12 cellular contexts compared by ENCODE assay signal in the genomic region with DNA sequence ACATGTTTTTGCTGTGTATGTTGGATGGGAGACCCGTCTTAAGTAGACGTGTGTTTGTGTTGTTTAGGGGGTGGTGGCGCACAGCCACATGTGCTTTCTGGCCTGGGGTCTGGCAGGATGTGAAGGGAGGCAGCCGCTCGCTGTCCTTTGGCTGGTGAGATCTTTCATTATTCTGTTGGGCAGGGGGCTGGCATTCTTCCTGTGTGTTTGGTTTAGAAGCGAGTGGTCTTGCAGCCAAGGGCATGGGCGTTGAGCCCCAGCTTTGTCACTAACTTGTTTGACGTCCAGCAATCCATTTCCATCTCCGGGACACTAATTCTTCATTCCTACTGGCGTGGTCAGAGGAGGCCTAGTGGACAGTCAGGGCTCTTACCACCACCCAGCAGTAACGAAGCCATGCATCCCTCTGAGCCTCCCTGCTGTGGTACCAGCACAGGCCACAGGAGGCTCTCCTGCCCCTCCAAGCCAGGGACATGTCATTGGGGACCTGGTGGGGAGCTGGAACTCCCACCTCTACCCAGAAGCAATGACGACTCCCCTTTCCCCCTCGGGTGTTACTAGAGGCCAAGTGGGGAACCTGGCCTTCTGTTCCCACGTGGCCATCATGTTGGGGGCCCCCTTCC. TPM values are rescaled to one million over a fixed set of nuclear protein-coding genes. Genes with fewer than 3 reads are reported as not detected.
DNase-seq lines count a peak whose midpoint lies in the region; ATAC-seq, FAIRE-seq and TF ChIP-seq lines count a peak whose summit lies in the region.
"Had no signal": no experiment of that assay in that cellular context is flagged by ENCODE, and none has a peak within 500 bp of the region (broad histone marks: within the 10 kb centered on the region; RNA-seq: fewer than 3 reads in every experiment).

No MANE protein-coding gene starts in this region.

- H3F3A ChIP-seq in neural progenitor cell (ENCODE audit: low read depth): no peaks in the 10 kb centered on the region

- intact Hi-C loops in Calu3 (cut with micrococcal nuclease; ENCODE audit: unreplicated experiment) (loop anchor here (5.0 kb wide), 1 partner anchor 171 kb away; no protein-coding TSS in a partner anchor), endothelial cell of umbilical vein (cut with micrococcal nuclease) (loop anchor here (2.0 to 5.0 kb wide), 2 partner anchors 126 to 163 kb away; no protein-coding TSS in a partner anchor)

- POLR2A ChIA-PET in endothelial cell of umbilical vein (lab: Charles Lee): no interaction called here

- H3K9ac ChIP-seq in endothelial cell of umbilical vein (replicated peaks; ENCODE audit: extremely low read depth, insufficient read depth, low read length): no peak overlapping the region
- H3K9ac ChIP-seq in neural progenitor cell: no peak overlapping the region

- DNase-seq in Calu3 (no peak), endothelial cell of umbilical vein (ENCODE audit: low read depth, low spot score) (no peak), neural progenitor cell (ENCODE audit: low spot score) (peak; percentile 21), NCI-H2227 (lab: John Stamatoyannopoulos, UW; ENCODE audit: unreplicated experiment) (no peak)
- DNase-seq: activated CD8-positive, alpha-beta T cell treated with anti-CD3 and anti-CD28 coated beads, Interleukin-2, amount 10 ng/mL, durations not matched to agents 7 days and 5 days; caudate nucleus; MG63; stimulated activated naive CD4-positive, alpha-beta T cell treated with Interleukin-2 at 50 U/mL for 16 hours had no signal

- H3K4me2 ChIP-seq in endothelial cell of umbilical vein (ENCODE audit: insufficient read depth, low read length) (no peak overlapping the region), neural progenitor cell (no peak overlapping the region)

- H2AFZ ChIP-seq in endothelial cell of umbilical vein (ENCODE audit: low read depth, low read length): no peak overlapping the region
- H2AFZ ChIP-seq in neural progenitor cell (replicated peaks): no peak overlapping the region

- H3K79me2 ChIP-seq in endothelial cell of umbilical vein (ENCODE audit: control insufficient read depth, insufficient read depth, low read length) (peaks cover 3% of the 10 kb centered on the region), neural progenitor cell (ENCODE audit: low read depth) (no peaks in the 10 kb centered on the region)

- H3K36me3 Mint-ChIP-seq in Calu3 (ENCODE audit: insufficient read depth, unreplicated experiment): no peaks in the 10 kb centered on the region
- H3K36me3 Mint-ChIP-seq in neural progenitor cell: no peaks in the 10 kb centered on the region

- H3K27me3 ChIP-seq in endothelial cell of umbilical vein (ENCODE audit: control insufficient read depth in 2 of 2, insufficient read depth in 2 of 2, low read length in 2 of 2): no peaks in the 10 kb centered on the region
- no peaks in the 10 kb centered on the region for H3K27me3 ChIP-seq in neural progenitor cell
- H3K27me3 ChIP-seq: MG63 had no signal

- no peak for TF ChIP-seq POLR2A in endothelial cell of umbilical vein (IDR thresholded peaks at IDR 0.05; ENCODE audit: low read depth, low read length)

- dilution Hi-C loops in endothelial cell of umbilical vein (cut with MboI; ENCODE audit: extremely low pct_ligation_motif_present, low sequenced_read_pairs): no loop called here

- no peaks in the 10 kb centered on the region for H4K20me1 ChIP-seq in endothelial cell of umbilical vein (replicated peaks; ENCODE audit: control insufficient read depth, extremely low read depth, insufficient read depth, low read length)
- H4K20me1 ChIP-seq in neural progenitor cell (ENCODE audit: low read depth): no peaks in the 10 kb centered on the region

- H3K4me3 Mint-ChIP-seq in Calu3 (ENCODE audit: low read depth, unreplicated experiment): no peak overlapping the region
- H3K4me3 Mint-ChIP-seq in neural progenitor cell: no peak overlapping the region
- H3K4me3 Mint-ChIP-seq: activated CD8-positive, alpha-beta T cell treated with anti-CD3 and anti-CD28 coated beads, Interleukin-2, amount 10 ng/mL, durations not matched to agents 7 days and 5 days had no signal

- H3K4me1 ChIP-seq in endothelial cell of umbilical vein (ENCODE audit: control insufficient read depth, extremely low read depth, insufficient read depth, low read length) (peaks cover 13% of the 10 kb centered on the region), neural progenitor cell (peaks cover 10% of the 10 kb centered on the region)

- no TSS peak for BruUV-seq in Calu3 (replicated peaks; lab: Mats Ljungman, UMichigan)
- no TSS peak for BruUV-seq in endothelial cell of umbilical vein (replicated peaks; lab: Mats Ljungman, UMichigan)

- H3K4me1 Mint-ChIP-seq in Calu3 (ENCODE audit: low read depth, unreplicated experiment): peaks cover 25% of the 10 kb centered on the region
- peaks cover 7% of the 10 kb centered on the region for H3K4me1 Mint-ChIP-seq in neural progenitor cell

- no peak overlapping the region for H3K4me3 ChIP-seq in endothelial cell of umbilical vein (replicated peaks in 1 of 3; ENCODE audit: insufficient read depth in 1 of 3, low read depth in 1 of 3, low read length in 3 of 3)
- no peak overlapping the region for H3K4me3 ChIP-seq in neural progenitor cell
- H3K4me3 ChIP-seq: MG63 had no signal

- H3K9me3 Mint-ChIP-seq in Calu3 (ENCODE audit: low read depth, unreplicated experiment) (no peaks in the 10 kb centered on the region), neural progenitor cell (peaks cover 5% of the 10 kb centered on the region)

- H3K27ac Mint-ChIP-seq in Calu3 (ENCODE audit: unreplicated experiment) (no peak overlapping the region), neural progenitor cell (no peak overlapping the region)
- H3K27ac Mint-ChIP-seq: activated CD8-positive, alpha-beta T cell treated with anti-CD3 and anti-CD28 coated beads, Interleukin-2, amount 10 ng/mL, durations not matched to agents 7 days and 5 days had no signal

- no peak for FAIRE-seq in endothelial cell of umbilical vein (lab: Jason Lieb, UNC)

- H3K9me1 ChIP-seq in endothelial cell of umbilical vein (replicated peaks; ENCODE audit: control insufficient read depth, extremely low read depth, insufficient read depth, low read length): no peaks in the 10 kb centered on the region

- TF ChIP-seq CTCF in Calu3 (IDR thresholded peaks at IDR 0.05; ENCODE audit: unreplicated experiment) (peak; percentile 38), LNCAP (IDR thresholded peaks at IDR 0.05) (0 out of 2 replicates have a peak, but pooled peaks have one; percentile 8), endothelial cell of umbilical vein (IDR thresholded peaks at IDR 0.05; ENCODE audit: extremely low read depth in 1 of 2, insufficient read depth in 1 of 2, low read depth in 1 of 2, low read length in 2 of 2) (peak; percentile 20 to 40), neural progenitor cell (IDR thresholded peaks at IDR 0.05) (peak; percentile 32)

- H3K27ac ChIP-seq in endothelial cell of umbilical vein (ENCODE audit: insufficient read depth, low read depth, low read length) (no peak overlapping the region), neural progenitor cell (no peak overlapping the region)

- CTCF ChIA-PET in Calu3 (lab: Charles Lee) (no interaction called here), endothelial cell of umbilical vein (lab: Charles Lee) (interaction anchor here (1.4 kb wide), 3 partner anchors 12 to 261 kb away, joined by 3 to 4 read pairs (median 3); no protein-coding TSS in a partner anchor)

- H3K9me3 ChIP-seq in endothelial cell of umbilical vein (replicated peaks; ENCODE audit: control insufficient read depth, insufficient read depth, low read length): no peaks in the 10 kb centered on the region
- H3K9me3 ChIP-seq in neural progenitor cell (ENCODE audit: low read depth): no peaks in the 10 kb centered on the region
- H3K9me3 ChIP-seq: MG63 had no signal

- ATAC-seq in GM21717 (IDR thresholded peaks at IDR 0.05; ENCODE audit: unreplicated experiment): no peak
- no peak for ATAC-seq in HG02970 (IDR thresholded peaks at IDR 0.05; ENCODE audit: low FRiP score, unreplicated experiment)
- no peak for ATAC-seq in HG02623 (IDR thresholded peaks at IDR 0.05; ENCODE audit: unreplicated experiment)
- ATAC-seq: activated CD8-positive, alpha-beta T cell treated with anti-CD3 and anti-CD28 coated beads, Interleukin-2, amount 10 ng/mL, durations not matched to agents 7 days and 5 days had no signal

- H3K27me3 Mint-ChIP-seq in Calu3 (ENCODE audit: unreplicated experiment) (no peaks in the 10 kb centered on the region), neural progenitor cell (ENCODE audit: insufficient read depth, low read depth) (peaks cover 3% of the 10 kb centered on the region)

- no peaks in the 10 kb centered on the region for H3K36me3 ChIP-seq in endothelial cell of umbilical vein (ENCODE audit: control insufficient read depth in 2 of 2, extremely low read depth in 1 of 2, insufficient read depth in 2 of 2, low read length in 2 of 2)
- no peaks in the 10 kb centered on the region for H3K36me3 ChIP-seq in neural progenitor cell

TF ChIP-seq in endothelial cell of umbilical vein, 7 proteins besides CTCF, POLR2A, EP300 and RAD21:
- TF ChIP-seq GATA2 (IDR thresholded peaks at IDR 0.05; ENCODE audit: insufficient read depth, insufficient read length, low read depth, low read length): no peak
- TF ChIP-seq FOS (IDR thresholded peaks at IDR 0.05; ENCODE audit: borderline replicate concordance, insufficient read depth, low read length): no peak
- no peak for TF ChIP-seq MYC (IDR thresholded peaks at IDR 0.05; ENCODE audit: low read depth, low read length)
- no peak for TF ChIP-seq JUN (IDR thresholded peaks at IDR 0.05; ENCODE audit: borderline replicate concordance, insufficient read depth, insufficient read length, low read depth)
- no peak for TF ChIP-seq POLR2AphosphoS5 (IDR thresholded peaks at IDR 0.05; ENCODE audit: insufficient read depth, low read depth, low read length)
- no peak for TF ChIP-seq MAX (IDR thresholded peaks at IDR 0.05; ENCODE audit: insufficient read depth, insufficient read length)
- TF ChIP-seq EZH2 (IDR thresholded peaks at IDR 0.05; ENCODE audit: borderline replicate concordance, low read depth, low read length, severe bottlenecking): no peak

RNA-seq across cellular contexts. Expression of gene THSD4, which starts 10.7 kb away (rescaled TPM):
- total RNA-seq in Calu3 (2022) (24.2 and 29.6 TPM in 2 replicates), endothelial cell of umbilical vein (20.2 and 25.4 TPM in 2 replicates), neural progenitor cell (ENCODE audit: low replicate concordance) (2.0 and 2.4 TPM in 2 replicates)
- polyA plus RNA-seq in endothelial cell of umbilical vein: 9.9 and 10.0 TPM in 2 replicates
- polyA plus RNA-seq in endothelial cell of umbilical vein (2011; cell fraction: cytosol; rRNA removed): 8.6 and 9.4 TPM in 2 replicates
- polyA plus RNA-seq in endothelial cell of umbilical vein (2011; cell fraction: nucleus; rRNA removed): 11.1 and 11.9 TPM in 2 replicates
- polyA plus RNA-seq in endothelial cell of umbilical vein (2012): 10.6 and 16.5 TPM in 2 replicates
- polyA minus RNA-seq in endothelial cell of umbilical vein: 19.6 and 22.7 TPM in 2 replicates
- 2.5 TPM for polyA minus RNA-seq in endothelial cell of umbilical vein (2011; cell fraction: cytosol; rRNA and poly(A)+ RNA removed)
- polyA minus RNA-seq in endothelial cell of umbilical vein (2011; cell fraction: nucleus; rRNA and poly(A)+ RNA removed): 25.1 and 28.5 TPM in 2 replicates
- total RNA-seq: activated CD8-positive, alpha-beta T cell treated with anti-CD3 and anti-CD28 coated beads, Interleukin-2, amount 10 ng/mL, durations not matched to agents 7 days and 5 days had no signal
